ENCODE assay signal across 8 cellular contexts in the genomic region with DNA sequence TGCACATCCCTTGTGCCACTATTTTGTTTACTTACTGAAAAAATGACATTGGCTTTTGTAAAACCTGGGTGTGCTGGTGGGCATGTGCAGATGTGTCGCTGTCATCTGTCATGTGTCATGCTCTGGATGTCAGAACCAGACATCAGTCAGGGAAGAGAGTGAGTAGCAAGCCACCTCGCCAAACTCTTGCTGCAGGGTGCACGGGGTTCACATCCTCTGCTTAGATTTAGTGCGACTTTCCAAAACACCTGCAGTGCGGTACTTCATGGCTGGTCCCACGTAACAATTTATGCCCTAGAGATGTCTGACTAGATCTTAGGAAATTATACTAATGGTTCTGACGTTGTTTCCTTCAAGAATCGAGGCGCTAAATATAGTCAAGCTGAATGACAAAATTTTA.
DNase-seq lines count a peak whose midpoint lies in the region; ATAC-seq and TF ChIP-seq lines count a peak whose summit lies in the region.

No MANE protein-coding gene starts in this region.

- H3K9ac ChIP-seq in BLaER1 treated with 17β-estradiol and CSF1 and Interleukin-3, amounts not matched to agents 10 nM and 100 nM: no peak overlapping the region
- H3K9ac ChIP-seq in trophoblast cell (ENCODE audit: low read length): no peak overlapping the region

- no peak overlapping the region for H3K4me3 ChIP-seq in BLaER1 treated with 17β-estradiol and CSF1 and Interleukin-3, amounts not matched to agents 10 nM and 100 nM
- H3K4me3 ChIP-seq in coronary artery: no peak overlapping the region
- no peak overlapping the region for H3K4me3 ChIP-seq in trophoblast cell (ENCODE audit: low read depth, low read length)
- no peak overlapping the region for H3K4me3 ChIP-seq in A673 (ENCODE audit: low read depth, low read length, poor library complexity, severe bottlenecking)
- H3K4me3 ChIP-seq in foreskin fibroblast (ENCODE audit: low read depth in 1 of 2, low read length in 2 of 2): no peak overlapping the region

- H2AK5ac ChIP-seq in trophoblast cell (ENCODE audit: low read length): no peak overlapping the region

- no peaks in the 10 kb centered on the region; a peak in 1 of 22 replicates for H3K36me3 ChIP-seq in BLaER1 treated with 17β-estradiol and CSF1 and Interleukin-3, amounts not matched to agents 10 nM and 100 nM
- H3K36me3 ChIP-seq in trophoblast cell (ENCODE audit: control insufficient read depth in 1 of 2, insufficient read depth in 2 of 2, low read length in 2 of 2) (no peaks in the 10 kb centered on the region), A673 (ENCODE audit: insufficient read depth, low read length, poor library complexity, severe bottlenecking) (no peaks in the 10 kb centered on the region)

- H3K27ac ChIP-seq in BLaER1 treated with 17β-estradiol and CSF1 and Interleukin-3, amounts not matched to agents 10 nM and 100 nM: no peak overlapping the region
- H3K27ac ChIP-seq in coronary artery: peak overlapping the region; percentile 72 to 89
- peak overlapping the region; percentile 48 for H3K27ac ChIP-seq in trophoblast cell (ENCODE audit: low read depth, low read length)
- H3K27ac ChIP-seq in A673 (ENCODE audit: low read depth, low read length, poor library complexity, severe bottlenecking): no peak overlapping the region

- no peak overlapping the region for H3K23ac ChIP-seq in trophoblast cell (ENCODE audit: low read length)

- peaks cover 3% of the 10 kb centered on the region for H3K79me1 ChIP-seq in trophoblast cell (ENCODE audit: low read length)

- peak in 3 of 4 experiments; percentile 23 to 35 (median 24) for DNase-seq in activated CD4-positive, CD25-positive, alpha-beta regulatory T cell (lab: John Stamatoyannopoulos, UW)
- DNase-seq in coronary artery (ENCODE audit: low spot score) (no peak), trophoblast cell (no peak), A673 (ENCODE audit: low spot score) (no peak), foreskin fibroblast (no peak)

- TF ChIP-seq CTCF in coronary artery (IDR thresholded peaks at IDR 0.05): no peak
- TF ChIP-seq CTCF in A673 (conservative IDR thresholded peaks at IDR 0.05; ENCODE audit: low read depth, low read length): no peak
- no peak for TF ChIP-seq CTCF in foreskin fibroblast (IDR thresholded peaks at IDR 0.05; ENCODE audit: low read depth, low read length)

- H3K9me3 ChIP-seq in BLaER1 treated with 17β-estradiol and CSF1 and Interleukin-3, amounts not matched to agents 10 nM and 100 nM (replicated peaks in 1 of 11): peaks cover 5 to 15% (median 8%) of the 10 kb centered on the region in 11 experiments; a peak in 16 of 22 replicates
- H3K9me3 ChIP-seq in trophoblast cell (ENCODE audit: insufficient read depth, low read depth, low read length) (no peaks in the 10 kb centered on the region), A673 (ENCODE audit: low read depth, low read length, poor library complexity, severe bottlenecking) (no peaks in the 10 kb centered on the region)

- POLR2A ChIA-PET in A673 (lab: Charles Lee; ENCODE audit: low non-redundant PET): no interaction called here

- H4K12ac ChIP-seq in trophoblast cell (ENCODE audit: low read depth, low read length): no peak overlapping the region

- H2BK120ac ChIP-seq in trophoblast cell (ENCODE audit: insufficient read depth, low read length, poor library complexity): no peak overlapping the region

- H3K4me1 ChIP-seq in BLaER1 treated with 17β-estradiol and CSF1 and Interleukin-3, amounts not matched to agents 10 nM and 100 nM: peaks cover 19 to 30% (median 27%) of the 10 kb centered on the region in 10 experiments
- H3K4me1 ChIP-seq in trophoblast cell (ENCODE audit: control insufficient read depth in 1 of 2, insufficient read depth in 2 of 2, low read length in 2 of 2) (peaks cover 3 to 11% of the 10 kb centered on the region in 2 experiments), A673 (ENCODE audit: insufficient read depth, low read length, poor library complexity, severe bottlenecking) (peaks cover 21% of the 10 kb centered on the region)

- no peak overlapping the region for H3K18ac ChIP-seq in trophoblast cell (ENCODE audit: low read length)

- H2BK12ac ChIP-seq in trophoblast cell (ENCODE audit: low read length): no peak overlapping the region

- no peak for ATAC-seq in GM21786 (IDR thresholded peaks at IDR 0.05; ENCODE audit: unreplicated experiment)
- no peak for ATAC-seq in HG03280 (IDR thresholded peaks at IDR 0.05; ENCODE audit: unreplicated experiment)

- H2BK5ac ChIP-seq in trophoblast cell (ENCODE audit: low read depth, low read length, poor library complexity): no peak overlapping the region

- no peak overlapping the region for H4K91ac ChIP-seq in trophoblast cell (ENCODE audit: low read depth, low read length)

- no TSS peak for BruUV-seq in A673 (replicated peaks; lab: Mats Ljungman, UMichigan)

- H3K4ac ChIP-seq in trophoblast cell (ENCODE audit: low read depth, low read length): no peak overlapping the region

- no peaks in the 10 kb centered on the region for H3K79me2 ChIP-seq in trophoblast cell (ENCODE audit: control insufficient read depth, insufficient read depth, low read length, poor library complexity)

- no peak overlapping the region for H4K8ac ChIP-seq in trophoblast cell (ENCODE audit: low read depth, low read length)

- WGBS in trophoblast cell (ENCODE audit: extremely low coverage, insufficient coverage, insufficient read length): no CpG with 5 or more reads among the region's 9 CpGs

- no peaks in the 10 kb centered on the region for H4K20me1 ChIP-seq in BLaER1 treated with 17β-estradiol and CSF1 and Interleukin-3, amounts not matched to agents 10 nM and 100 nM

- no peaks in the 10 kb centered on the region for H3K27me3 ChIP-seq in BLaER1 treated with 17β-estradiol and CSF1 and Interleukin-3, amounts not matched to agents 10 nM and 100 nM
- H3K27me3 ChIP-seq in trophoblast cell (ENCODE audit: insufficient read depth, low read length): no peaks in the 10 kb centered on the region
- H3K27me3 ChIP-seq in A673 (replicated peaks; ENCODE audit: insufficient read depth, low read depth, low read length, poor library complexity): no peaks in the 10 kb centered on the region

- H2AFZ ChIP-seq in trophoblast cell (ENCODE audit: insufficient read depth, low read length, poor library complexity): no peak overlapping the region

- CTCF ChIA-PET in A673 (lab: Charles Lee): no interaction called here

- intact Hi-C loops in A673 (cut with micrococcal nuclease; ENCODE audit: unreplicated experiment): no loop called here

- no peak overlapping the region for H3K14ac ChIP-seq in trophoblast cell (ENCODE audit: low read length)

- peak overlapping the region; percentile 14 to 62 (median 47); a peak in 16 of 22 replicates for H3K4me2 ChIP-seq in BLaER1 treated with 17β-estradiol and CSF1 and Interleukin-3, amounts not matched to agents 10 nM and 100 nM
- H3K4me2 ChIP-seq in trophoblast cell (ENCODE audit: low read length): peak overlapping the region; percentile 16

Comparison
In these comparisons a context has a peak if more than half of its experiments do, and no peak if none do; other contexts are left out.
1. H3K27ac ChIP-seq: peak in coronary artery (2 of 2) and trophoblast cell (single experiment); none in BLaER1 treated with 17β-estradiol and CSF1 and Interleukin-3, amounts not matched to agents 10 nM and 100 nM (0 of 11) and A673 (single experiment).
2. DNase-seq: peak in activated CD4-positive, CD25-positive, alpha-beta regulatory T cell (3 of 4); none in coronary artery (single experiment), trophoblast cell (0 of 2), A673 (single experiment) and foreskin fibroblast (0 of 2).